ENCODE assay signal across 8 cellular contexts in the genomic region with DNA sequence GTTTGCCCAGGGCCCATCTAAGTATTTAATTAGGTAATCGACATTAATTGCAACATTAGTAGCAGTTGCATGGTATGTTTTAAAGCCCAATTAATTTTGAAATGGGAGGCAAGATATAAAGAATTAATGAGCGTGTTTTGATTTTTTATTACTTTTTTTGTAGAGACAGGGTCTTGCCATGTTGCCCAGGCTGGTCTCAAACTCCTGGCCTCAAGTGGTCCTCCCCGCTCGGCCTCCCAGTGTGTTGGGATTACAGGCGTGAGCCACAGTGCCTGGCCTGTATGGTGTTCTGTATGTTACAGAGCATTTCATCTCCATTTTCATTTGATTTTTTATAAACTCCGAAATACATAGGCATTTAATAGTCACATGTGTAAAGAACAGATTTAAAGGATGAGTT. TPM values are rescaled to one million over a fixed set of nuclear protein-coding genes. Genes with fewer than 3 reads are reported as not detected.
DNase-seq lines count a peak whose midpoint lies in the region; ATAC-seq and TF ChIP-seq lines count a peak whose summit lies in the region.

No MANE protein-coding gene starts in this region.

- WGBS in testis, 2 donors = 19 to 36% methylated on average over 6 of the region's 6 CpGs

- intact Hi-C loops in activated CD4-positive, alpha-beta T cell treated with anti-CD3 and anti-CD28 coated beads, Interleukin-2, amount 10 ng/mL, durations not matched to agents 24 days and 14 days (cut with micrococcal nuclease) = loop anchor here (2.0 to 5.0 kb wide), 3 partner anchors 233 to 688 kb away; a partner anchor contains a TSS
- intact Hi-C loops in left lung (cut with DNase I) (no loop called here), testis (cut with DNase I; ENCODE audit: low total_unique reads) (no loop called here)

- H3K9me3 ChIP-seq in adipocyte (ENCODE audit: control insufficient read depth, low read length) = peaks cover 4% of the 10 kb centered on the region
- peaks cover 0 to 5% of the 10 kb centered on the region in 2 donors for H3K9me3 ChIP-seq in left lung
- H3K9me3 ChIP-seq in testis = no peaks in the 10 kb centered on the region

- H3K4me3 ChIP-seq in adipocyte (ENCODE audit: low read length) = peak overlapping the region; percentile 95
- peak overlapping the region; percentile 63 to 86 for H3K4me3 ChIP-seq in left lung
- H3K4me3 ChIP-seq in testis = peak overlapping the region; percentile 75 to 98

- peak overlapping the region; percentile 98 for H3K4me3 Mint-ChIP-seq in activated CD4-positive, alpha-beta T cell treated with anti-CD3 and anti-CD28 coated beads, Interleukin-2, amount 10 ng/mL, durations not matched to agents 24 days and 14 days

- peaks cover 28% of the 10 kb centered on the region for H3K4me1 ChIP-seq in adipocyte (ENCODE audit: control insufficient read depth, insufficient read depth, low read length)
- H3K4me1 ChIP-seq in left lung = peaks cover 17 to 34% of the 10 kb centered on the region in 2 donors
- H3K4me1 ChIP-seq in testis = peaks cover 29% of the 10 kb centered on the region

- H3K27ac Mint-ChIP-seq in activated CD4-positive, alpha-beta T cell treated with anti-CD3 and anti-CD28 coated beads, Interleukin-2, amount 10 ng/mL, durations not matched to agents 24 days and 14 days = peak overlapping the region; percentile 92

- peaks cover 24% of the 10 kb centered on the region for H3K36me3 ChIP-seq in adipocyte (ENCODE audit: control insufficient read depth, insufficient read depth, low read length, severe bottlenecking)
- H3K36me3 ChIP-seq in left lung = peaks cover 0 to 23% of the 10 kb centered on the region in 2 donors
- no peaks in the 10 kb centered on the region for H3K36me3 ChIP-seq in testis (ENCODE audit: low read depth, missing control alignments)

- TF ChIP-seq POLR2A in testis (IDR thresholded peaks at IDR 0.05) = no peak

- H3K27me3 Mint-ChIP-seq in activated CD4-positive, alpha-beta T cell treated with anti-CD3 and anti-CD28 coated beads, Interleukin-2, amount 10 ng/mL, durations not matched to agents 24 days and 14 days = peaks cover 6% of the 10 kb centered on the region

- H3K27ac ChIP-seq in left lung = peak overlapping the region in 1 of 2 donors; percentile 82
- peak overlapping the region; percentile 84 to 97 for H3K27ac ChIP-seq in testis

- H3K9ac ChIP-seq in adipocyte (ENCODE audit: low read length) = peak overlapping the region; percentile 98

- no peak for DNase-seq in activated CD4-positive, alpha-beta T cell treated with anti-CD3 and anti-CD28 coated beads, Interleukin-2, amount 10 ng/mL, durations not matched to agents 24 days and 14 days
- no peak for DNase-seq in activated CD4-positive, alpha-beta T cell treated with anti-CD3 and anti-CD28 coated beads for 1 hour
- DNase-seq in adipocyte (ENCODE audit: low read depth) (no peak), left lung (no peak), testis (no peak), DMS153 (lab: John Stamatoyannopoulos, UW) (no peak), DMS 273 treated with DMSO at 0.1 percent for 48 hours (lab: John Stamatoyannopoulos, UW) (no peak)

- H3K36me3 Mint-ChIP-seq in activated CD4-positive, alpha-beta T cell treated with anti-CD3 and anti-CD28 coated beads, Interleukin-2, amount 10 ng/mL, durations not matched to agents 24 days and 14 days (ENCODE audit: low read depth) = peaks cover 27% of the 10 kb centered on the region

- no peak for TF ChIP-seq CTCF in left lung (IDR thresholded peaks at IDR 0.05)
- no peak for TF ChIP-seq CTCF in testis (IDR thresholded peaks at IDR 0.05)

- ATAC-seq in left lung (no peak), GM21529 (IDR thresholded peaks at IDR 0.05; ENCODE audit: unreplicated experiment) (no peak)

- H3K4me1 Mint-ChIP-seq in activated CD4-positive, alpha-beta T cell treated with anti-CD3 and anti-CD28 coated beads, Interleukin-2, amount 10 ng/mL, durations not matched to agents 24 days and 14 days = peaks cover 24% of the 10 kb centered on the region

- peaks cover 12% of the 10 kb centered on the region for H3K9me3 Mint-ChIP-seq in activated CD4-positive, alpha-beta T cell treated with anti-CD3 and anti-CD28 coated beads, Interleukin-2, amount 10 ng/mL, durations not matched to agents 24 days and 14 days

- H3K27me3 ChIP-seq in adipocyte (replicated peaks; ENCODE audit: control insufficient read depth, insufficient read depth, low read length) (no peaks in the 10 kb centered on the region), left lung (no peaks in the 10 kb centered on the region), testis (no peaks in the 10 kb centered on the region)

RNA-seq across cellular contexts. Expression of a gene that starts 0.9 kb away (rescaled TPM):
- total RNA-seq in activated CD4-positive, alpha-beta T cell treated with anti-CD3 and anti-CD28 coated beads, Interleukin-2, amount 10 ng/mL, durations not matched to agents 24 days and 14 days = 20.1 and 20.8 TPM in 2 replicates
- 10 to 100 TPM; 35.7 to 38.7 TPM for total RNA-seq in left lung
- total RNA-seq in testis = 10 to 100 TPM; 78.2 to 92.0 TPM
- polyA plus RNA-seq in testis (ENCODE audit: insufficient read depth, low read depth, low replicate concordance) = 46.8 TPM

RNA-seq across cellular contexts. Expression of a gene that starts 46.5 kb away (rescaled TPM):
- total RNA-seq in activated CD4-positive, alpha-beta T cell treated with anti-CD3 and anti-CD28 coated beads, Interleukin-2, amount 10 ng/mL, durations not matched to agents 24 days and 14 days = 1.4 and 2.1 TPM in 2 replicates
- 100 to 1,000 TPM; 247 to 251 TPM for total RNA-seq in left lung
- 100 to 1,000 TPM in 1 of 2 donors, 10 to 100 TPM in 1; 58.1 to 102 TPM for total RNA-seq in testis
- 88.9 TPM for polyA plus RNA-seq in testis (ENCODE audit: insufficient read depth, low read depth, low replicate concordance)

Comparison
In these comparisons a context has a peak if more than half of its experiments do, and no peak if none do; other contexts are left out.
1. RNA of a gene that starts 46.5 kb away (total RNA-seq): 247 to 251 TPM in left lung and 58.1 to 102 TPM in testis; 1.4 to 2.1 TPM in activated CD4-positive, alpha-beta T cell treated with anti-CD3 and anti-CD28 coated beads, Interleukin-2, amount 10 ng/mL, durations not matched to agents 24 days and 14 days; every median in the first group is over 10 times any median in the second.
2. Peak in every context shown above with its lines, with median percentiles within 50 percentile points of each other: H3K4me3 ChIP-seq.